Comparison of ENCODE assay signal across 10 cellular contexts in the genomic region with DNA sequence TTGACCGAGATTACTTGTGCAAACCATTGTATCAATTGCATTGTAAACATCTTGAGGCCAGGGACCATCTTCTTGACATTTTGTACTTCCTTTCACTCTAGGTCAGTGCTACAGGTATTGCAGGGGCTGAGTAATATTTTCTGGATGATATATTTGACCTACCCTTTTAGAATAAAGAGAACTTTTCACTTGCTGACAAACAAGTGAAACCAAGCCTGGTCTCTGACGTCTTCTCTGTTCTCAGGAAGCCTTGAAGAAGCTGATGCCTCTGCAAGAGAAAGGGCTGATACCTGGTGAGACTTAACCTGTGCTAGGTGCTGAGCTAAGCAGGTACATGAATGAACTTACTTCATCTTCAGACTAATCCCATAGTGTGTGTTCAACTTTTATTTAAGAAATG.
"Had no signal": no experiment of that assay in that cellular context is flagged by ENCODE, and none has a peak within 500 bp of the region (broad histone marks: within the 10 kb centered on the region; RNA-seq: fewer than 3 reads in every experiment).

No MANE protein-coding gene starts in this region.

- H3K4me1 Mint-ChIP-seq: naive B cell had no signal

- H3K27me3 ChIP-seq: right atrium auricular region, tibial nerve, vagina had no signal

- H3K36me3 ChIP-seq: esophagus squamous epithelium, lower lobe of right lung, right atrium auricular region, tibial nerve, vagina had no signal

- DNase-seq: esophagus squamous epithelium; foreskin fibroblast; immature natural killer cell; lower lobe of right lung; naive B cell; stimulated activated CD4-positive, alpha-beta T cell treated with anti-CD3 and anti-CD28 coated beads, Interleukin-4, amount 100 ng/mL, for 4 hours had no signal

- H3K4me3 Mint-ChIP-seq: immature natural killer cell, naive B cell had no signal

- H3K36me3 Mint-ChIP-seq: immature natural killer cell, naive B cell had no signal

- H3K27ac ChIP-seq: esophagus squamous epithelium, lower lobe of right lung, right atrium auricular region, skin epidermis, tibial nerve, vagina had no signal

- H3K9me3 Mint-ChIP-seq: immature natural killer cell, naive B cell had no signal

- H3K27ac Mint-ChIP-seq: naive B cell had no signal

- H3K9me3 ChIP-seq: esophagus squamous epithelium, lower lobe of right lung, right atrium auricular region, tibial nerve, vagina had no signal

- H3K4me3 ChIP-seq: esophagus squamous epithelium, lower lobe of right lung, right atrium auricular region, skin epidermis, tibial nerve, vagina had no signal

- H3K4me1 ChIP-seq: esophagus squamous epithelium, lower lobe of right lung, right atrium auricular region, tibial nerve, vagina had no signal
